19 cellular contexts compared by ENCODE assay signal in the genomic region with DNA sequence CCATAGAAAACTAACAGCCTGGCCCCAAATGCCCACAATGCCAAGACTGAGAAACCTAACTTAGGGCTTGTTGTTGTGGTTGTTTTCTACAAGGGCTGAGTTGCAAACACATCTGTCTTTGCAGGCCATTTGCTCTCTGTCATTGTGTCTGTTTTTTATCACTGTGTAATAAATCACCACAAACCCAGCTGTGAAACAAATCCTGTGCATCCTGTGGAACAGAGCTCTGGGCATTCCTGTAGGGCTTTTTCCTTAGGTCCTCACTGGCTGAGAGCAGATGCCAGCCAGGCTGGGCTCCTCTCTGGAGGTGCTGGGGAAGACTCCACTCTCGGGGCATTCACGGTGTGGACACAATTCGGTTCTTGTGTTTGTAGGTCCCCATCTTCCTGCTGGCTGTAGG. TPM values are rescaled to one million over a fixed set of nuclear protein-coding genes. Genes with fewer than 3 reads are reported as not detected.
DNase-seq lines count a peak whose midpoint lies in the region; FAIRE-seq and TF ChIP-seq lines count a peak whose summit lies in the region.
"Had no signal": no experiment of that assay in that cellular context is flagged by ENCODE, and none has a peak within 500 bp of the region (broad histone marks: within the 10 kb centered on the region; RNA-seq: fewer than 3 reads in every experiment).

No MANE protein-coding gene starts in this region.

- H3K9ac ChIP-seq in kidney (ENCODE audit: low read length in 2 of 2) = no peak overlapping the region
- H3K9ac ChIP-seq: BLaER1 treated with 17β-estradiol and CSF1 and Interleukin-3, amounts not matched to agents 10 nM and 100 nM had no signal

- H3K27me3 Mint-ChIP-seq in Caco-2 (ENCODE audit: insufficient read depth, unreplicated experiment) = no peaks in the 10 kb centered on the region
- H3K27me3 Mint-ChIP-seq in nephron progenitor cell (ENCODE audit: low read depth, poor library complexity) = peaks cover 9% of the 10 kb centered on the region

- TF ChIP-seq CTCF in Caco-2 (IDR thresholded peaks at IDR 0.05; ENCODE audit: insufficient read depth in 1 of 2, low read depth in 1 of 2, low read length in 1 of 2, severe bottlenecking in 1 of 2, unreplicated experiment in 1 of 2) (no peak), kidney (IDR thresholded peaks at IDR 0.05; ENCODE audit: borderline replicate concordance, extremely low read depth, insufficient read depth) (no peak), nephron progenitor cell (IDR thresholded peaks at IDR 0.05) (no peak), foreskin fibroblast (IDR thresholded peaks at IDR 0.05; ENCODE audit: low read depth, low read length) (no peak)

- H3K9me3 ChIP-seq in Caco-2 (no peaks in the 10 kb centered on the region), SJCRH30 (replicated peaks) (peaks cover 23% of the 10 kb centered on the region), kidney (ENCODE audit: control insufficient read depth in 1 of 2, low read length in 2 of 2) (peaks cover 0 to 12% of the 10 kb centered on the region in 2 donors)

- peak overlapping the region; percentile 45 for H3K27ac Mint-ChIP-seq in Caco-2 (ENCODE audit: unreplicated experiment)
- peak overlapping the region; percentile 18 for H3K27ac Mint-ChIP-seq in nephron progenitor cell
- H3K27ac Mint-ChIP-seq: CD4-positive, CD25-positive, alpha-beta regulatory T cell; HFFc6 had no signal

- peaks cover 16% of the 10 kb centered on the region for H3K9me3 Mint-ChIP-seq in Caco-2 (ENCODE audit: unreplicated experiment)
- H3K9me3 Mint-ChIP-seq in nephron progenitor cell = peaks cover 44% of the 10 kb centered on the region
- H3K9me3 Mint-ChIP-seq: HFFc6 had no signal

- FAIRE-seq in kidney (lab: Jason Lieb, UNC) = no peak
- FAIRE-seq: D721Med had no signal

- H3K4me1 ChIP-seq in Caco-2 (peaks cover 31% of the 10 kb centered on the region), SJCRH30 (peaks cover 18% of the 10 kb centered on the region), kidney (ENCODE audit: control insufficient read depth in 1 of 2, insufficient read depth in 1 of 2, low read depth in 1 of 2, low read length in 2 of 2) (no peaks in the 10 kb centered on the region)
- H3K4me1 ChIP-seq: BLaER1 treated with 17β-estradiol and CSF1 and Interleukin-3, amounts not matched to agents 10 nM and 100 nM had no signal

- BruUV-seq in Caco-2 (replicated peaks; lab: Mats Ljungman, UMichigan) = no TSS peak

- CTCF ChIA-PET in Caco-2 (lab: Charles Lee) = no interaction called here

- POLR2A ChIA-PET in Caco-2 (lab: Charles Lee) = no interaction called here

- intact Hi-C loops in Caco-2 (cut with micrococcal nuclease; ENCODE audit: unreplicated experiment) (no loop called here), kidney (cut with DNase I) (no loop called here)

- DNase-seq in Caco-2 = no peak
- peak in 1 of 2 experiments; percentile 34 for DNase-seq in SJCRH30
- peak; percentile 12 for DNase-seq in kidney
- DNase-seq in nephron progenitor cell = no peak
- no peak for DNase-seq in DMS 273 treated with DMSO at 0.1 percent for 48 hours (lab: John Stamatoyannopoulos, UW)
- no peak for DNase-seq in foreskin fibroblast
- no peak for DNase-seq in SIG-M5 (lab: John Stamatoyannopoulos, UW)
- no peak for DNase-seq in activated T-cell treated with anti-CD3 and anti-CD28 coated beads, Interleukin-2, amount 50 U/mL, for 1 hour
- DNase-seq: ACHN; CD4-positive, CD25-positive, alpha-beta regulatory T cell; DND-41; GF-D8; HCEC 1CT; HFFc6 had no signal

- H3K4me1 Mint-ChIP-seq in Caco-2 (ENCODE audit: low read depth, unreplicated experiment) = peaks cover 29% of the 10 kb centered on the region
- peaks cover 22% of the 10 kb centered on the region for H3K4me1 Mint-ChIP-seq in nephron progenitor cell
- H3K4me1 Mint-ChIP-seq: CD4-positive, CD25-positive, alpha-beta regulatory T cell had no signal

- H3K27ac ChIP-seq in SJCRH30 (peak overlapping the region; percentile 37), kidney (ENCODE audit: low read depth in 2 of 2, low read length in 2 of 2) (no peak overlapping the region)
- H3K27ac ChIP-seq: BLaER1 treated with 17β-estradiol and CSF1 and Interleukin-3, amounts not matched to agents 10 nM and 100 nM; HL-60 had no signal

- H3K36me3 ChIP-seq in Caco-2 (ENCODE audit: control insufficient read depth, insufficient read depth, low read length) = no peaks in the 10 kb centered on the region
- H3K36me3 ChIP-seq in SJCRH30 = no peaks in the 10 kb centered on the region
- H3K36me3 ChIP-seq in kidney (ENCODE audit: control insufficient read depth in 1 of 2, insufficient read depth in 2 of 2, low read length in 2 of 2) = no peaks in the 10 kb centered on the region

- no peaks in the 10 kb centered on the region for H3K27me3 ChIP-seq in Caco-2 (replicated peaks; ENCODE audit: control insufficient read depth, insufficient read depth, low read length)
- H3K27me3 ChIP-seq in SJCRH30 = no peaks in the 10 kb centered on the region

- H3K4me3 Mint-ChIP-seq in Caco-2 (ENCODE audit: unreplicated experiment) = no peak overlapping the region
- H3K4me3 Mint-ChIP-seq in nephron progenitor cell = no peak overlapping the region
- H3K4me3 Mint-ChIP-seq: CD4-positive, CD25-positive, alpha-beta regulatory T cell; HFFc6 had no signal

- H3K36me3 Mint-ChIP-seq in Caco-2 (ENCODE audit: insufficient read depth, unreplicated experiment) (no peaks in the 10 kb centered on the region), nephron progenitor cell (ENCODE audit: low read depth) (no peaks in the 10 kb centered on the region)
- H3K36me3 Mint-ChIP-seq: CD4-positive, CD25-positive, alpha-beta regulatory T cell had no signal

- H3K4me3 ChIP-seq in Caco-2 (ENCODE audit: low read depth, low read length) (no peak overlapping the region), SJCRH30 (no peak overlapping the region), kidney (ENCODE audit: low read length in 2 of 2) (no peak overlapping the region), foreskin fibroblast (ENCODE audit: low read depth in 1 of 2, low read length in 2 of 2) (no peak overlapping the region)
- H3K4me3 ChIP-seq: BLaER1 treated with 17β-estradiol and CSF1 and Interleukin-3, amounts not matched to agents 10 nM and 100 nM had no signal

RNA-seq across cellular contexts. Expression of a gene that starts 15.7 kb away (rescaled TPM):
- 11.3 and 14.9 TPM in 2 replicates for total RNA-seq in Caco-2 (2022)
- 1.7 and 2.7 TPM in 2 replicates for total RNA-seq in SJCRH30 (2014; rRNA removed; shearing (Covaris generic))
- total RNA-seq in kidney = 1.7 TPM
- 1.2 TPM for polyA plus RNA-seq in kidney (ENCODE audit: insufficient read depth, low read depth, low replicate concordance)
- total RNA-seq: A172; CD4-positive, CD25-positive, alpha-beta regulatory T cell; H4; HFFc6 had no signal
- polyA plus RNA-seq: CD4-positive, CD25-positive, alpha-beta regulatory T cell had no signal

RNA-seq across cellular contexts. Expression of a gene that starts 19.7 kb away (rescaled TPM):
- total RNA-seq in Caco-2 (2022) (5.7 and 8.6 TPM in 2 replicates), kidney (1.3 TPM)
- total RNA-seq in SJCRH30 (2014; rRNA removed; shearing (Covaris generic)) = 20.2 and 20.5 TPM in 2 replicates
- not detected for polyA plus RNA-seq in kidney (ENCODE audit: insufficient read depth, low read depth, low replicate concordance)
- total RNA-seq: A172; CD4-positive, CD25-positive, alpha-beta regulatory T cell; H4; HFFc6 had no signal
- polyA plus RNA-seq: CD4-positive, CD25-positive, alpha-beta regulatory T cell had no signal

RNA-seq across cellular contexts. Expression of a gene that starts 33.8 kb away (rescaled TPM):
- total RNA-seq in Caco-2 (2022) = 1.5 TPM in 1 of 2 replicates, not detected in the other
- 15.0 and 15.4 TPM in 2 replicates for total RNA-seq in SJCRH30 (2014; rRNA removed; shearing (Covaris generic))
- 26.1 TPM for total RNA-seq in kidney
- 8.4 TPM for polyA plus RNA-seq in kidney (ENCODE audit: insufficient read depth, low read depth, low replicate concordance)

RNA-seq across cellular contexts. Expression of a gene that starts 55.4 kb away (rescaled TPM):
- total RNA-seq in Caco-2 (2022) (328 and 335 TPM in 2 replicates), kidney (2,183 TPM)
- 70.2 and 71.4 TPM in 2 replicates for total RNA-seq in SJCRH30 (2014; rRNA removed; shearing (Covaris generic))
- 2,764 TPM for polyA plus RNA-seq in kidney (ENCODE audit: insufficient read depth, low read depth, low replicate concordance)
